Comparison of ENCODE assay signal across 24 cellular contexts in genomic region chr19:44530777-44531176, GRCh38. TPM values are rescaled to one million over a fixed set of nuclear protein-coding genes. Genes with fewer than 3 reads are reported as not detected.
DNase-seq lines count a peak whose midpoint lies in the region; ATAC-seq, FAIRE-seq and TF ChIP-seq lines count a peak whose summit lies in the region.
"Had no signal": no experiment of that assay in that cellular context is flagged by ENCODE, and none has a peak within 500 bp of the region (broad histone marks: within the 10 kb centered on the region; RNA-seq: fewer than 3 reads in every experiment).

No MANE protein-coding gene starts in this region.

- ATAC-seq in IMR-90 (ENCODE audit: low read depth), result peak; percentile 59; the same call in 1 of the 2 replicates
- ATAC-seq in HG02759 (IDR thresholded peaks at IDR 0.05; ENCODE audit: unreplicated experiment), result no peak
- no peak for ATAC-seq in gastroesophageal sphincter
- ATAC-seq in HG03108 (IDR thresholded peaks at IDR 0.05; ENCODE audit: unreplicated experiment), result no peak
- ATAC-seq: activated CD4-positive, alpha-beta T cell treated with anti-CD3 and anti-CD28 coated beads for 36 hours; heart right ventricle; lower lobe of right lung had no signal

- no peaks in the 10 kb centered on the region for H3K79me1 ChIP-seq in IMR-90 (ENCODE audit: low read depth in 1 of 2, low read length in 2 of 2)

- H3K79me2 ChIP-seq in endothelial cell of umbilical vein (ENCODE audit: control insufficient read depth, insufficient read depth, low read length), result no peaks in the 10 kb centered on the region

- no peak overlapping the region for H2BK120ac ChIP-seq in IMR-90 (ENCODE audit: low read depth, low read length)

- no peak for TF ChIP-seq EP300 in gastroesophageal sphincter (IDR thresholded peaks at IDR 0.05)

- no peak overlapping the region for H3K9ac ChIP-seq in IMR-90 (ENCODE audit: low read depth, low read length)
- no peak overlapping the region for H3K9ac ChIP-seq in endothelial cell of umbilical vein (replicated peaks; ENCODE audit: extremely low read depth, insufficient read depth, low read length)

- FAIRE-seq in endothelial cell of umbilical vein (lab: Jason Lieb, UNC), result peak; percentile 67
- FAIRE-seq: islet of Langerhans, TTC549 had no signal

- H2AK5ac ChIP-seq in IMR-90 (ENCODE audit: low read depth, low read length), result no peak overlapping the region

- in situ Hi-C loops in IMR-90 (cut with MboI; ENCODE audit: low sequenced_read_pairs), result no loop called here

- no peak overlapping the region for H2BK20ac ChIP-seq in IMR-90 (ENCODE audit: low read depth, low read length)

- H2BK5ac ChIP-seq in IMR-90 (ENCODE audit: low read depth, low read length, poor library complexity, severe bottlenecking), result no peak overlapping the region

- no TSS peak for BruUV-seq in IMR-90 (replicated peaks; lab: Mats Ljungman, UMichigan)
- BruUV-seq in endothelial cell of umbilical vein (replicated peaks; lab: Mats Ljungman, UMichigan), result no TSS peak

- TF ChIP-seq RAD21 in IMR-90 (IDR thresholded peaks at IDR 0.05; ENCODE audit: low read length), result no peak

- DNase-seq in A172 (ENCODE audit: low spot score) (peak; percentile 26), IMR-90 (no peak), RPMI8226 (peak; percentile 17), endothelial cell of umbilical vein (ENCODE audit: low read depth, low spot score) (peak; percentile 16), DMS53 treated with DMSO at 0.1 percent for 48 hours (lab: John Stamatoyannopoulos, UW; ENCODE audit: unreplicated experiment) (no peak)
- DNase-seq: activated CD4-positive, alpha-beta T cell treated with anti-CD3 and anti-CD28 coated beads for 36 hours; heart right ventricle; lower lobe of right lung; NCI-H1105 treated with DMSO at 0.1 percent for 48 hours; NCI-H2107; NCI-H526 treated with DMSO at 0.1 percent for 48 hours had no signal

- POLR2A ChIA-PET in IMR-90 (lab: Charles Lee; ENCODE audit: unreplicated experiment), result no interaction called here
- POLR2A ChIA-PET in endothelial cell of umbilical vein (lab: Charles Lee), result interaction anchor here (0.7 kb wide), 1 partner anchor 96 kb away, joined by 6 read pairs; no protein-coding TSS in a partner anchor

- no peak for TF ChIP-seq CTCF in IMR-90 (conservative IDR thresholded peaks at IDR 0.05; ENCODE audit: low read depth, low read length)
- TF ChIP-seq CTCF in endothelial cell of umbilical vein (IDR thresholded peaks at IDR 0.05; ENCODE audit: extremely low read depth in 1 of 2, insufficient read depth in 1 of 2, low read depth in 1 of 2, low read length in 2 of 2), result no peak
- TF ChIP-seq CTCF in gastroesophageal sphincter (IDR thresholded peaks at IDR 0.05), result no peak

- H2AFZ ChIP-seq in IMR-90 (replicated peaks; ENCODE audit: low read length, poor library complexity) (no peak overlapping the region), endothelial cell of umbilical vein (ENCODE audit: low read depth, low read length) (no peak overlapping the region)

- H3K9me3 ChIP-seq in IMR-90 (ENCODE audit: control insufficient read depth, insufficient read depth, low read length), result no peaks in the 10 kb centered on the region
- no peaks in the 10 kb centered on the region for H3K9me3 ChIP-seq in endothelial cell of umbilical vein (replicated peaks; ENCODE audit: control insufficient read depth, insufficient read depth, low read length)
- H3K9me3 ChIP-seq in gastroesophageal sphincter, result no peaks in the 10 kb centered on the region
- H3K9me3 ChIP-seq: HAP-1, lower lobe of right lung, neutrophil, suprapubic skin, vagina had no signal

- H3K4me3 ChIP-seq in IMR-90 (ENCODE audit: insufficient read depth, low read depth, low read length) (no peak overlapping the region), endothelial cell of umbilical vein (replicated peaks in 1 of 3; ENCODE audit: insufficient read depth in 1 of 3, low read depth in 1 of 3, low read length in 3 of 3) (no peak overlapping the region), gastroesophageal sphincter (no peak overlapping the region)
- H3K4me3 ChIP-seq: cardiac muscle cell, HAP-1, heart right ventricle, lower lobe of right lung, suprapubic skin, vagina had no signal

- no peak overlapping the region for H4K91ac ChIP-seq in IMR-90 (ENCODE audit: insufficient read depth, low read depth, low read length)

- H3K23ac ChIP-seq in IMR-90 (ENCODE audit: low read depth, low read length), result no peak overlapping the region

- H4K5ac ChIP-seq in IMR-90 (ENCODE audit: low read depth, low read length), result no peak overlapping the region

- no peak overlapping the region for H2BK15ac ChIP-seq in IMR-90 (ENCODE audit: low read depth, low read length)

- no CpG with 5 or more reads among the region's 6 CpGs for WGBS in IMR-90 (ENCODE audit: extremely low coverage in 2 of 2, insufficient read length in 1 of 2), 2 experiments
- 54 to 78% methylated on average over 1 to 4 of the region's 6 CpGs for WGBS in gastroesophageal sphincter (ENCODE audit: low coverage in 1 of 2), 2 donors

- no peak overlapping the region for H2AK9ac ChIP-seq in IMR-90 (replicated peaks; ENCODE audit: low read depth, low read length, poor library complexity)

- no peaks in the 10 kb centered on the region for H3K4me1 ChIP-seq in IMR-90 (ENCODE audit: control insufficient read depth, insufficient read depth, low read length)
- no peaks in the 10 kb centered on the region for H3K4me1 ChIP-seq in endothelial cell of umbilical vein (ENCODE audit: control insufficient read depth, extremely low read depth, insufficient read depth, low read length)
- no peaks in the 10 kb centered on the region for H3K4me1 ChIP-seq in gastroesophageal sphincter
- H3K4me1 ChIP-seq: HAP-1, heart right ventricle, lower lobe of right lung, suprapubic skin, vagina had no signal

- intact Hi-C loops in IMR-90 (cut with micrococcal nuclease), result no loop called here
- intact Hi-C loops in endothelial cell of umbilical vein (cut with micrococcal nuclease), result no loop called here

- dilution Hi-C loops in IMR-90 (cut with HindIII; ENCODE audit: low sequenced_read_pairs, unreplicated experiment), result no loop called here
- dilution Hi-C loops in endothelial cell of umbilical vein (cut with MboI; ENCODE audit: extremely low pct_ligation_motif_present, low sequenced_read_pairs), result no loop called here

- no peak overlapping the region for H3K27ac ChIP-seq in IMR-90 (ENCODE audit: insufficient read depth, low read length)
- H3K27ac ChIP-seq in endothelial cell of umbilical vein (ENCODE audit: insufficient read depth, low read depth, low read length), result no peak overlapping the region
- no peak overlapping the region for H3K27ac ChIP-seq in gastroesophageal sphincter
- H3K27ac ChIP-seq: C4-2B, cardiac muscle cell, heart right ventricle, lower lobe of right lung, neutrophil, suprapubic skin, vagina had no signal

- H3K4ac ChIP-seq in IMR-90 (ENCODE audit: low read depth, low read length), result no peak overlapping the region

- H3K9me1 ChIP-seq in IMR-90 (ENCODE audit: insufficient read depth, low read length) (no peaks in the 10 kb centered on the region), endothelial cell of umbilical vein (replicated peaks; ENCODE audit: control insufficient read depth, extremely low read depth, insufficient read depth, low read length) (no peaks in the 10 kb centered on the region)

- H3K36me3 ChIP-seq in IMR-90 (ENCODE audit: control insufficient read depth, insufficient read depth, low read length) (no peaks in the 10 kb centered on the region), endothelial cell of umbilical vein (ENCODE audit: control insufficient read depth in 2 of 2, extremely low read depth in 1 of 2, insufficient read depth in 2 of 2, low read length in 2 of 2) (no peaks in the 10 kb centered on the region), gastroesophageal sphincter (no peaks in the 10 kb centered on the region)
- H3K36me3 ChIP-seq: cardiac muscle cell, HAP-1, heart right ventricle, lower lobe of right lung, neutrophil, suprapubic skin, vagina had no signal

- H3K56ac ChIP-seq in IMR-90 (ENCODE audit: extremely low read depth, insufficient read depth, low read length), result no peak overlapping the region

- H4K8ac ChIP-seq in IMR-90 (ENCODE audit: low read depth in 2 of 2, low read length in 2 of 2), result no peak overlapping the region

- H3K18ac ChIP-seq in IMR-90 (ENCODE audit: low read depth, low read length), result no peak overlapping the region

- CTCF ChIA-PET in IMR-90 (lab: Yijun Ruan, JAX) (interaction anchor here (1.1 kb wide), 1 partner anchor 17 kb away, joined by 4 read pairs; no protein-coding TSS in a partner anchor), endothelial cell of umbilical vein (lab: Charles Lee) (interaction anchor here (1.0 to 1.6 kb wide), 3 partner anchors 19 to 40 kb away, joined by 4 to 8 read pairs (median 4); partner anchors contain the start of gene ZNF180)

- H3K14ac ChIP-seq in IMR-90 (replicated peaks; ENCODE audit: low read depth, low read length), result no peak overlapping the region

- H3K27me3 ChIP-seq in IMR-90 (ENCODE audit: control insufficient read depth, insufficient read depth, low read length) (peaks cover 18% of the 10 kb centered on the region), endothelial cell of umbilical vein (ENCODE audit: control insufficient read depth in 2 of 2, insufficient read depth in 2 of 2, low read length in 2 of 2) (peaks cover 3 to 6% of the 10 kb centered on the region in 2 experiments), gastroesophageal sphincter (peaks cover 57% of the 10 kb centered on the region)
- H3K27me3 ChIP-seq: cardiac muscle cell, vagina had no signal

- H4K20me1 ChIP-seq in IMR-90 (ENCODE audit: insufficient read depth, low read length) (no peaks in the 10 kb centered on the region), endothelial cell of umbilical vein (replicated peaks; ENCODE audit: control insufficient read depth, extremely low read depth, insufficient read depth, low read length) (no peaks in the 10 kb centered on the region)

- H3K4me2 ChIP-seq in IMR-90 (ENCODE audit: low read depth, low read length) (no peak overlapping the region), endothelial cell of umbilical vein (ENCODE audit: insufficient read depth, low read length) (no peak overlapping the region)

- no peak for TF ChIP-seq POLR2A in IMR-90 (IDR thresholded peaks at IDR 0.05; ENCODE audit: low read depth, low read length)
- TF ChIP-seq POLR2A in endothelial cell of umbilical vein (IDR thresholded peaks at IDR 0.05; ENCODE audit: low read depth, low read length), result no peak
- TF ChIP-seq POLR2A in gastroesophageal sphincter (IDR thresholded peaks at IDR 0.05), result no peak

RNA-seq across cellular contexts. Expression of gene CEACAM20, which starts 1.3 kb away (rescaled TPM):
- total RNA-seq in A172 (2014; rRNA removed; shearing (Covaris generic)), result not detected in 2 replicates
- total RNA-seq in IMR-90 (2012; rRNA removed), result not detected in 2 replicates
- polyA plus RNA-seq in IMR-90 (2012; rRNA removed), result not detected in 2 replicates
- not detected in 2 replicates for polyA plus RNA-seq in IMR-90 (2012; cell fraction: cytosol; rRNA removed)
- 0.05 TPM in 1 of 2 replicates, not detected in the other for polyA plus RNA-seq in IMR-90 (2012; cell fraction: nucleus; rRNA removed; ENCODE audit: low replicate concordance)
- not detected in 2 replicates for total RNA-seq in endothelial cell of umbilical vein
- polyA plus RNA-seq in endothelial cell of umbilical vein, result 0.06 TPM in 2 replicates
- polyA plus RNA-seq in endothelial cell of umbilical vein (2011; cell fraction: cytosol; rRNA removed), result not detected in 2 replicates
- polyA plus RNA-seq in endothelial cell of umbilical vein (2011; cell fraction: nucleus; rRNA removed), result 0.25 and 0.50 TPM in 2 replicates
- polyA plus RNA-seq in endothelial cell of umbilical vein (2012), result 0.15 TPM in 1 of 2 replicates, not detected in the other
- 0.74 TPM in 1 of 2 replicates, not detected in the other for polyA minus RNA-seq in endothelial cell of umbilical vein
- not detected for polyA minus RNA-seq in endothelial cell of umbilical vein (2011; cell fraction: cytosol; rRNA and poly(A)+ RNA removed)
- 0.24 and 0.38 TPM in 2 replicates for polyA minus RNA-seq in endothelial cell of umbilical vein (2011; cell fraction: nucleus; rRNA and poly(A)+ RNA removed)
- total RNA-seq in gastroesophageal sphincter, result not detected
- total RNA-seq: activated CD4-positive, alpha-beta T cell treated with anti-CD3 and anti-CD28 coated beads for 36 hours; cardiac muscle cell; heart right ventricle; vagina had no signal
- polyA plus RNA-seq: cardiac muscle cell, esophagus, heart right ventricle, IgD-negative memory B cell had no signal

RNA-seq across cellular contexts. Expression of gene ZNF180, which starts 30.5 kb away (rescaled TPM):
- 12.3 and 15.6 TPM in 2 replicates for total RNA-seq in A172 (2014; rRNA removed; shearing (Covaris generic))
- total RNA-seq in IMR-90 (2012; rRNA removed) (9.7 and 26.3 TPM in 2 replicates), endothelial cell of umbilical vein (8.6 and 8.9 TPM in 2 replicates), gastroesophageal sphincter (10 to 100 TPM in 2 of 4 donors, 1 to 10 TPM in 2; 7.3 to 12.7 (median 9.3) TPM)
- polyA plus RNA-seq in IMR-90 (2012; rRNA removed) (2.8 and 3.4 TPM in 2 replicates), endothelial cell of umbilical vein (1.4 and 2.1 TPM in 2 replicates)
- polyA plus RNA-seq in IMR-90 (2012; cell fraction: cytosol; rRNA removed), result 6.3 and 14.3 TPM in 2 replicates
- 2.0 and 3.0 TPM in 2 replicates for polyA plus RNA-seq in IMR-90 (2012; cell fraction: nucleus; rRNA removed; ENCODE audit: low replicate concordance)
- 1.9 and 2.0 TPM in 2 replicates for polyA plus RNA-seq in endothelial cell of umbilical vein (2011; cell fraction: cytosol; rRNA removed)
- 3.1 and 4.0 TPM in 2 replicates for polyA plus RNA-seq in endothelial cell of umbilical vein (2011; cell fraction: nucleus; rRNA removed)
- 3.8 and 4.0 TPM in 2 replicates for polyA plus RNA-seq in endothelial cell of umbilical vein (2012)
- polyA minus RNA-seq in endothelial cell of umbilical vein, result 3.6 and 8.4 TPM in 2 replicates
- 3.0 TPM for polyA minus RNA-seq in endothelial cell of umbilical vein (2011; cell fraction: cytosol; rRNA and poly(A)+ RNA removed)
- 2.6 and 10.8 TPM in 2 replicates for polyA minus RNA-seq in endothelial cell of umbilical vein (2011; cell fraction: nucleus; rRNA and poly(A)+ RNA removed)

Comparison
In these comparisons a context has a peak if more than half of its experiments do, and no peak if none do; other contexts are left out.
1. DNase-seq: peak in A172 (single experiment), RPMI8226 (single experiment) and endothelial cell of umbilical vein (single experiment); none in IMR-90 (single experiment) and DMS53 treated with DMSO at 0.1 percent for 48 hours (single experiment).